In the genomic region with DNA sequence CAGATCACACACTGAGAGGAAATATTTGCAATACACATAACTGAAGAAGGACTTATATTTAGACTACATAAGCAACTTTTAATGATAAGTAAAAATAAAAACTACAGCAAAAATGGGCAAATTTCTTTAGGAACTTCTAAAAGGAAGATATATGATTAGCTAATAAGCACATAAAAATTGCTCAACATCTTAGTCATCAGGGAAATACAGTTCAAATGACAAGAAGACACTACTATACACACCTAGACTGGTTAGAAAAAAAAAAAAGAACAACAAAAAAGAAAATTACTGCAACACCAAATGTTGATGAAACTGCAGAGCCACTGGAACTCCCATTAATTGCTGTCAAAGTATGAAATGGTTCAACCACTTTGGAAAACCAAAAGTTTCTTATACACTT, we compare ENCODE assay signal across 37 cellular contexts.
"Had no signal": no experiment of that assay in that cellular context is flagged by ENCODE, and none has a peak within 500 bp of the region (broad histone marks: within the 10 kb centered on the region; RNA-seq: fewer than 3 reads in every experiment).

No MANE protein-coding gene starts in this region.

- H3K27ac Mint-ChIP-seq: activated CD4-positive, alpha-beta T cell treated with anti-CD3 and anti-CD28 coated beads for 36 hours; activated CD4-positive, alpha-beta T cell treated with anti-CD3 and anti-CD28 coated beads, Interleukin-2, amount 10 ng/mL, durations not matched to agents 7 days and 5 days; activated naive CD4-positive, alpha-beta T cell treated with anti-CD3 and anti-CD28 coated beads, Interleukin-2, amount 10 ng/mL, durations not matched to agents 7 days and 5 days; activated naive CD8-positive, alpha-beta T cell; activated naive CD8-positive, alpha-beta T cell treated with anti-CD3 and anti-CD28 coated beads, Interleukin-2, amount 50 U/mL, for 24 hours; activated T-helper 1 cell treated with anti-CD3 and anti-CD28 coated beads, Interleukin-12 subunit alpha, Interleukin-12 subunit beta, Interleukin-2, Interleukin-4 antibody, amounts not matched to agents 30 ng/mL and 10 ng/mL and 1 ng/mL, durations not matched to agents 14 hours and 24 hours and 36 hours; brain; T-helper 1 cell treated with Interleukin-12 subunit alpha and Interleukin-12 subunit beta and Interleukin-4 antibody, amounts not matched to agents 30 μg/mL and 1 μg/mL, for 36 hours; T-helper 2 cell treated with Interferon-gamma antibody and Interleukin-4, amounts not matched to agents 5 μg/mL and 100 μg/mL, for 36 hours; WTC11 had no signal

- H3K4me1 ChIP-seq: SJSA1 had no signal

- H3K4me1 Mint-ChIP-seq: activated CD4-positive, alpha-beta T cell treated with anti-CD3 and anti-CD28 coated beads for 36 hours; activated CD4-positive, alpha-beta T cell treated with anti-CD3 and anti-CD28 coated beads, Interleukin-2, amount 10 ng/mL, durations not matched to agents 7 days and 5 days; activated naive CD4-positive, alpha-beta T cell treated with anti-CD3 and anti-CD28 coated beads, Interleukin-2, amount 10 ng/mL, durations not matched to agents 7 days and 5 days; activated naive CD8-positive, alpha-beta T cell treated with anti-CD3 and anti-CD28 coated beads, Interleukin-2, amount 50 U/mL, for 24 hours; brain; central memory CD8-positive, alpha-beta T cell had no signal

- DNase-seq: activated CD4-positive, alpha-beta T cell treated with anti-CD3 and anti-CD28 coated beads for 36 hours; activated CD4-positive, alpha-beta T cell treated with anti-CD3 and anti-CD28 coated beads, Interleukin-2, amount 10 ng/mL, durations not matched to agents 7 days and 5 days; activated CD4-positive, alpha-beta T cell treated with anti-CD3 and anti-CD28 coated beads, Interleukin-2, amount 50 U/mL, for 48 hours; activated CD8-positive, alpha-beta memory T cell treated with anti-CD3 and anti-CD28 coated beads, Interleukin-2, amount 50 U/mL, for 4 hours; activated effector memory CD4-positive, alpha-beta T cell treated with Interleukin-2 at 50 U/mL for 16 hours; activated naive CD4-positive, alpha-beta T cell treated with anti-CD3 and anti-CD28 coated beads, Interleukin-2, amount 10 ng/mL, durations not matched to agents 7 days and 5 days; activated naive CD8-positive, alpha-beta T cell treated with anti-CD3 and anti-CD28 coated beads, Interleukin-2, amount 50 U/mL, for 24 hours; activated T-cell treated with anti-CD3 and anti-CD28 coated beads for 4 hours; activated T-cell treated with anti-CD3 and anti-CD28 coated beads, Interleukin-2, amount 50 U/mL, for 4 hours; anterior cingulate cortex; Karpas-422; KBM-7; MG63; NCI-H1048; NCI-H1105 treated with DMSO at 0.1 percent for 48 hours; NCI-H1436; NCI-H1694; NCI-H1930; NCI-H2081 treated with DMSO at 0.1 percent for 48 hours; NCI-H226; NCI-H446 treated with DMSO at 0.1 percent for 48 hours; NCI-H524; NCI-H69; NK-92 treated with Interleukin-12 subunit alpha and Interleukin-12 subunit beta, amount 100 ng/mL, for 24 hours; PC-9; SHP77; SK-N-SH had no signal

- H3K27me3 Mint-ChIP-seq: activated CD4-positive, alpha-beta T cell treated with anti-CD3 and anti-CD28 coated beads for 36 hours; activated CD4-positive, alpha-beta T cell treated with anti-CD3 and anti-CD28 coated beads, Interleukin-2, amount 10 ng/mL, durations not matched to agents 7 days and 5 days; activated naive CD4-positive, alpha-beta T cell treated with anti-CD3 and anti-CD28 coated beads, Interleukin-2, amount 10 ng/mL, durations not matched to agents 7 days and 5 days; activated naive CD8-positive, alpha-beta T cell; activated naive CD8-positive, alpha-beta T cell treated with anti-CD3 and anti-CD28 coated beads, Interleukin-2, amount 50 U/mL, for 24 hours; central memory CD8-positive, alpha-beta T cell had no signal

- H3K4me2 ChIP-seq: PC-9, SK-N-SH had no signal

- H3K9ac ChIP-seq: SK-N-SH had no signal

- ATAC-seq: activated CD4-positive, alpha-beta T cell treated with anti-CD3 and anti-CD28 coated beads for 36 hours; activated CD4-positive, CD25-positive, alpha-beta regulatory T cell treated with anti-CD3 and anti-CD28 coated beads, Interleukin-2, amount 50 U/mL, for 24 hours; activated naive CD8-positive, alpha-beta T cell treated with anti-CD3 and anti-CD28 coated beads, Interleukin-2, amount 50 U/mL, for 24 hours; activated T-cell treated with anti-CD3 and anti-CD28 coated beads, Interleukin-2, amount 50 U/mL, for 4 hours; WTC11 had no signal

- H3K4me3 Mint-ChIP-seq: activated CD4-positive, alpha-beta T cell treated with anti-CD3 and anti-CD28 coated beads for 36 hours; activated CD4-positive, alpha-beta T cell treated with anti-CD3 and anti-CD28 coated beads, Interleukin-2, amount 10 ng/mL, durations not matched to agents 7 days and 5 days; activated naive CD4-positive, alpha-beta T cell treated with anti-CD3 and anti-CD28 coated beads, Interleukin-2, amount 10 ng/mL, durations not matched to agents 7 days and 5 days; activated naive CD8-positive, alpha-beta T cell; activated naive CD8-positive, alpha-beta T cell treated with anti-CD3 and anti-CD28 coated beads, Interleukin-2, amount 50 U/mL, for 24 hours; activated T-cell treated with anti-CD3 and anti-CD28 coated beads, Interleukin-2, amount 50 U/mL, for 4 hours; activated T-helper 1 cell treated with anti-CD3 and anti-CD28 coated beads, Interleukin-12 subunit alpha, Interleukin-12 subunit beta, Interleukin-2, Interleukin-4 antibody, amounts not matched to agents 30 ng/mL and 10 ng/mL and 1 ng/mL, durations not matched to agents 14 hours and 24 hours and 36 hours; brain; central memory CD8-positive, alpha-beta T cell; T-helper 1 cell treated with Interleukin-12 subunit alpha and Interleukin-12 subunit beta and Interleukin-4 antibody, amounts not matched to agents 30 μg/mL and 1 μg/mL, for 36 hours; T-helper 2 cell treated with Interferon-gamma antibody and Interleukin-4, amounts not matched to agents 5 μg/mL and 100 μg/mL, for 36 hours; WTC11 had no signal

- H3K27ac ChIP-seq: cardiac muscle cell, PC-9, SJSA1 had no signal

- H3K36me3 Mint-ChIP-seq: activated naive CD4-positive, alpha-beta T cell treated with anti-CD3 and anti-CD28 coated beads, Interleukin-2, amount 10 ng/mL, durations not matched to agents 7 days and 5 days; activated naive CD8-positive, alpha-beta T cell; brain had no signal

- H3K36me3 ChIP-seq: cardiac muscle cell, MG63, SJSA1 had no signal

- H3K27me3 ChIP-seq: cardiac muscle cell, MG63, SJSA1 had no signal

- H3K9me3 Mint-ChIP-seq: activated CD4-positive, alpha-beta T cell treated with anti-CD3 and anti-CD28 coated beads, Interleukin-2, amount 10 ng/mL, durations not matched to agents 7 days and 5 days; activated T-helper 1 cell treated with anti-CD3 and anti-CD28 coated beads, Interleukin-12 subunit alpha, Interleukin-12 subunit beta, Interleukin-2, Interleukin-4 antibody, amounts not matched to agents 30 ng/mL and 10 ng/mL and 1 ng/mL, durations not matched to agents 14 hours and 24 hours and 36 hours; T-helper 1 cell treated with Interleukin-12 subunit alpha and Interleukin-12 subunit beta and Interleukin-4 antibody, amounts not matched to agents 30 μg/mL and 1 μg/mL, for 36 hours had no signal

- H3K9me3 ChIP-seq: MG63, SJSA1, SK-N-SH had no signal

- H2AFZ ChIP-seq: PC-9 had no signal

- H3K4me3 ChIP-seq: cardiac muscle cell, MG63, PC-9, SJSA1 had no signal
